In the genomic region with DNA sequence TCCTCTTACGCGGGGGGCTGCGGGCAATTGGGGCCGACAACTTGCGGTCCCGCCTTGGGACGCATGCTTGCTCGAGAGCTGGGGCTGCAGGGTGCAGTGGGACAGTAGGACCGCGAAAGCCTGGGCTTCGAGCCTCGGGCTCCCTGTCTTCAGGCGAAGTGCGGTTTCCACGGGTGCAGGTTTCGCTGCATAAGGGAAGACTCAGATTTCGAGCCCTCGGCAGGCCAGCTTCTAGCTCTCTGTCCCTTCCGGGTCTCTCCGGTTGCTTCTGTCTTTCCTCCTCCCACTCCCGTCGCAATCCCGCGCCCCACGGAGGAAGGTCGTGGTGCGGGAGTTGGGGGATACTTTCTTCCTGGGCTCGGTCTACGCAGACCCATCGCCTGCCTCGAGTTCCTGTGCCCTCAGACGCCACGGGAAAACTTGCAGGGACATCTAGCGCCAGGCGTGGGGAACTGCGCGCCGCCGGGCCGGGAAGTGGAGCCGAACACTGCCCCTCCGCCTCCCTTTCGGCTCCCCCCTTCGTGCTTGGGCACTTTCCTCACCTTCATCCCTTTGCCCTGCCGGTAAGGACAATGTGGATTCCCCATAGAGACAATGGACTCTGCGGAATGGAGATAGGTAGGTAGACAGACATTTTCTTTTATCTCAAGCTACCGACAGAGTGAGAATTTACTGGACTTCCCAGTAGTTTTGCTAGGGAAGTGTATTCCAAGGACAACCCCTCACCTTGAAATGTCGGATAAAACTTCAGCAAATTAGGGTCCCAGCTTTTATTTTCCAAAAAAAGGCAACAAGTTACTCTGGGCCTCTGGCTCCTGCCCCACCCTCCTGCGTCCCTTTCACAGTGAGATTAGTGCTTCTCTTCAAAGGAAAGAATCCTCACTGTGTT, we compare ENCODE assay signal across 9 cellular contexts. TPM values are rescaled to one million over a fixed set of nuclear protein-coding genes. Genes with fewer than 3 reads are reported as not detected.
DNase-seq lines count a peak whose midpoint lies in the region; ATAC-seq and TF ChIP-seq lines count a peak whose summit lies in the region.
"Had no signal": no experiment of that assay in that cellular context is flagged by ENCODE, and none has a peak within 500 bp of the region (broad histone marks: within the 10 kb centered on the region; RNA-seq: fewer than 3 reads in every experiment).

No MANE protein-coding gene starts in this region.

- H3K27me3 ChIP-seq in HL-60 (ENCODE audit: insufficient read depth, poor library complexity, severe bottlenecking) (peaks cover 88% of the 10 kb centered on the region), upper lobe of left lung (peaks cover 0 to 92% (median 62%) of the 10 kb centered on the region in 4 donors)

- no peaks in the 10 kb centered on the region for H3K36me3 ChIP-seq in mesodermal cell (ENCODE audit: control insufficient read depth, insufficient read depth, low read length)
- no peaks in the 10 kb centered on the region for H3K36me3 ChIP-seq in upper lobe of left lung

- peak; percentile 73 for TF ChIP-seq CTCF in HL-60 (IDR thresholded peaks at IDR 0.05; ENCODE audit: insufficient read depth, low read length)
- TF ChIP-seq CTCF in upper lobe of left lung (IDR thresholded peaks at IDR 0.05): peak; percentile 12 to 63 (median 58)

- WGBS in mesodermal cell (ENCODE audit: insufficient coverage in 2 of 2), 2 experiments: 2 to 3% methylated on average over 32 to 34 of the region's 49 CpGs
- 8 to 9% methylated on average over 19 to 49 of the region's 49 CpGs for WGBS in upper lobe of left lung, 2 donors

- H3K36me3 Mint-ChIP-seq in effector memory CD8-positive, alpha-beta T cell (ENCODE audit: insufficient read depth): peaks cover 57% of the 10 kb centered on the region

- peak overlapping the region; percentile 33 for H3K4me3 ChIP-seq in HL-60 (replicated peaks; ENCODE audit: insufficient read depth, low read length)
- H3K4me3 ChIP-seq in mesodermal cell (ENCODE audit: extremely low read depth, insufficient read depth, low read length, poor library complexity, severe bottlenecking): peak overlapping the region; percentile 26
- H3K4me3 ChIP-seq in upper lobe of left lung: peak overlapping the region in 2 of 4 donors; percentile 4 to 15

- H3K4me1 Mint-ChIP-seq in effector memory CD8-positive, alpha-beta T cell (ENCODE audit: low read depth in 2 of 2): peaks cover 12 to 15% of the 10 kb centered on the region in 2 donors

- peak; percentile 35 for DNase-seq in NCI-H2107 (lab: John Stamatoyannopoulos, UW)
- DNase-seq in NCI-H2107 treated with DMSO at 0.1 percent for 48 hours (lab: John Stamatoyannopoulos, UW; ENCODE audit: unreplicated experiment): no peak
- DNase-seq in HL-60 (ENCODE audit: low read depth in 1 of 2, low spot score in 1 of 2): peak in 1 of 2 experiments; percentile 44
- peak; percentile 65 for DNase-seq in RPMI7951 (ENCODE audit: low read depth)
- DNase-seq in effector memory CD8-positive, alpha-beta T cell: no peak
- DNase-seq in upper lobe of left lung: peak in 1 of 2 donors; percentile 91
- DNase-seq in DMS153 treated with DMSO at 0.1 percent for 48 hours (lab: John Stamatoyannopoulos, UW; ENCODE audit: unreplicated experiment): no peak

- H3K4me3 Mint-ChIP-seq in effector memory CD8-positive, alpha-beta T cell: peak overlapping the region; percentile 27 to 60

- H3K27ac ChIP-seq in HL-60 (replicated peaks) (no peak overlapping the region), mesodermal cell (ENCODE audit: low read depth, low read length, severe bottlenecking) (no peak overlapping the region), upper lobe of left lung (no peak overlapping the region)

- no peak overlapping the region for H3K27ac Mint-ChIP-seq in effector memory CD8-positive, alpha-beta T cell

- H3K9me3 Mint-ChIP-seq in effector memory CD8-positive, alpha-beta T cell: no peaks in the 10 kb centered on the region

- ATAC-seq in effector memory CD8-positive, alpha-beta T cell (replicated peaks): no peak
- peak; percentile 44 to 82 for ATAC-seq in upper lobe of left lung (ENCODE audit: low FRiP score in 2 of 2)

- H3K27me3 Mint-ChIP-seq in effector memory CD8-positive, alpha-beta T cell: peaks cover 84 to 96% of the 10 kb centered on the region in 2 donors

- H3K4me1 ChIP-seq in mesodermal cell (ENCODE audit: control insufficient read depth, insufficient read depth, low read length, poor library complexity, severe bottlenecking) (peaks cover 18% of the 10 kb centered on the region), upper lobe of left lung (peaks cover 17 to 50% (median 20%) of the 10 kb centered on the region in 4 donors)

- no peaks in the 10 kb centered on the region for H3K9me3 ChIP-seq in mesodermal cell (ENCODE audit: control insufficient read depth, low read length)
- H3K9me3 ChIP-seq in upper lobe of left lung: peaks cover 0 to 7% (median 0%) of the 10 kb centered on the region in 4 donors

- TF ChIP-seq EP300 in upper lobe of left lung (IDR thresholded peaks at IDR 0.05): no peak

- TF ChIP-seq POLR2A in upper lobe of left lung (IDR thresholded peaks at IDR 0.05): no peak

RNA-seq across cellular contexts. Expression of gene HOXD13, which starts 4.2 kb away (rescaled TPM):
- 1.2 and 2.6 TPM in 2 replicates for total RNA-seq in RPMI7951 (2014; rRNA removed; shearing (Covaris generic))
- 0.52 TPM for polyA plus RNA-seq in mesodermal cell (2013, experiment 1 of 2)
- 0.86 TPM for polyA plus RNA-seq in mesodermal cell (2013, experiment 2 of 2)
- total RNA-seq in upper lobe of left lung: not detected
- total RNA-seq: dermis microvascular lymphatic vessel endothelial cell had no signal

RNA-seq across cellular contexts. Expression of gene EVX2, which starts 4.5 kb away (rescaled TPM):
- total RNA-seq in RPMI7951 (2014; rRNA removed; shearing (Covaris generic)): not detected in 2 replicates
- polyA plus RNA-seq in mesodermal cell (2013, experiment 1 of 2): 0.41 TPM
- polyA plus RNA-seq in mesodermal cell (2013, experiment 2 of 2): 0.15 TPM
- total RNA-seq in upper lobe of left lung: not detected
- total RNA-seq: dermis microvascular lymphatic vessel endothelial cell had no signal

RNA-seq across cellular contexts. Expression of gene HOXD12, which starts 11.3 kb away (rescaled TPM):
- not detected in 2 replicates for total RNA-seq in RPMI7951 (2014; rRNA removed; shearing (Covaris generic))
- not detected for polyA plus RNA-seq in mesodermal cell (2013, experiment 1 of 2)
- polyA plus RNA-seq in mesodermal cell (2013, experiment 2 of 2): not detected
- not detected for total RNA-seq in upper lobe of left lung
- total RNA-seq: dermis microvascular lymphatic vessel endothelial cell had no signal

RNA-seq across cellular contexts. Expression of gene HOXD11, which starts 18.8 kb away (rescaled TPM):
- 0.10 TPM in 1 of 2 replicates, not detected in the other for total RNA-seq in RPMI7951 (2014; rRNA removed; shearing (Covaris generic))
- 1.2 TPM for polyA plus RNA-seq in mesodermal cell (2013, experiment 1 of 2)
- 0.96 TPM for polyA plus RNA-seq in mesodermal cell (2013, experiment 2 of 2)
- total RNA-seq in upper lobe of left lung: not detected
- total RNA-seq: dermis microvascular lymphatic vessel endothelial cell had no signal

RNA-seq across cellular contexts. Expression of gene HOXD10, which starts 28.3 kb away (rescaled TPM):
- total RNA-seq in RPMI7951 (2014; rRNA removed; shearing (Covaris generic)): not detected in 2 replicates
- 1.9 TPM for polyA plus RNA-seq in mesodermal cell (2013, experiment 1 of 2)
- 0.96 TPM for polyA plus RNA-seq in mesodermal cell (2013, experiment 2 of 2)
- under 1 TPM in 2 of 6 donors, not detected in 4; 0.47 to 0.55 TPM for total RNA-seq in upper lobe of left lung

Comparison
In these comparisons a context has a peak if more than half of its experiments do, and no peak if none do; other contexts are left out.
1. DNase-seq: peak in NCI-H2107 (single experiment) and RPMI7951 (single experiment); none in NCI-H2107 treated with DMSO at 0.1 percent for 48 hours (single experiment), effector memory CD8-positive, alpha-beta T cell (0 of 3) and DMS153 treated with DMSO at 0.1 percent for 48 hours (single experiment).